In genomic region chr4:18735740-18736288, GRCh38 we compare ENCODE assay signal across 16 cellular contexts.
DNase-seq lines count a peak whose midpoint lies in the region; ATAC-seq and TF ChIP-seq lines count a peak whose summit lies in the region.
"Had no signal": no experiment of that assay in that cellular context is flagged by ENCODE, and none has a peak within 500 bp of the region (broad histone marks: within the 10 kb centered on the region; RNA-seq: fewer than 3 reads in every experiment).

No MANE protein-coding gene starts in this region.

- H4K20me1 ChIP-seq in smooth muscle cell (ENCODE audit: low read depth) = no peaks in the 10 kb centered on the region

- H3F3A ChIP-seq in smooth muscle cell (ENCODE audit: low read depth) = no peaks in the 10 kb centered on the region

- intact Hi-C loops in Right ventricle myocardium inferior (cut with DNase I) = no loop called here
- intact Hi-C loops in cardiac septum (cut with DNase I) = no loop called here
- intact Hi-C loops in heart right ventricle (cut with DNase I) = loop anchor here in 1 of 10 donors (2.0 kb wide), 1 partner anchor 197 kb away; no protein-coding TSS in a partner anchor
- intact Hi-C loops in right cardiac atrium (cut with DNase I) = no loop called here
- intact Hi-C loops in left ventricle myocardium superior (cut with micrococcal nuclease) = no loop called here

- no peak for TF ChIP-seq CTCF in heart right ventricle (IDR thresholded peaks at IDR 0.05)
- TF ChIP-seq CTCF in smooth muscle cell (IDR thresholded peaks at IDR 0.05; ENCODE audit: borderline replicate concordance, insufficient read depth, poor library complexity, severe bottlenecking) = no peak

- peak overlapping the region in 7 of 10 donors; percentile 31 to 70 (median 65) for H3K27ac ChIP-seq in heart right ventricle
- no peak overlapping the region for H3K27ac ChIP-seq in right cardiac atrium (ENCODE audit: low read length)
- no peak overlapping the region for H3K27ac ChIP-seq in smooth muscle cell (ENCODE audit: low read depth)

- H3K79me2 ChIP-seq in smooth muscle cell (ENCODE audit: low read depth) = no peaks in the 10 kb centered on the region

- DNase-seq in Right ventricle myocardium inferior (ENCODE audit: missing footprints) (no peak), cardiac septum (ENCODE audit: low spot score) (no peak), heart right ventricle (no peak), right cardiac atrium (no peak), left ventricle myocardium superior (no peak), smooth muscle cell (lab: John Stamatoyannopoulos, UW; ENCODE audit: unreplicated experiment) (no peak)
- DNase-seq: C1 segment of cervical spinal cord; Calu3; CD4-positive, alpha-beta memory T cell; COR-L47; DMS53; DMS79 treated with DMSO at 0.1 percent for 48 hours; GF-D8; GOT3; HFFc6 had no signal

- H3K9me3 ChIP-seq in heart right ventricle = peaks cover 0 to 4% (median 0%) of the 10 kb centered on the region in 11 donors
- H3K9me3 ChIP-seq in right cardiac atrium (ENCODE audit: control insufficient read depth, low read length) = no peaks in the 10 kb centered on the region
- no peaks in the 10 kb centered on the region for H3K9me3 ChIP-seq in smooth muscle cell (replicated peaks; ENCODE audit: low read depth)
- H3K9me3 ChIP-seq: HAP-1 had no signal

- no peaks in the 10 kb centered on the region for H3K27me3 ChIP-seq in heart right ventricle
- no peaks in the 10 kb centered on the region for H3K27me3 ChIP-seq in right cardiac atrium (ENCODE audit: control insufficient read depth, insufficient read depth)
- H3K27me3 ChIP-seq in smooth muscle cell (ENCODE audit: low read depth) = no peaks in the 10 kb centered on the region

- H3K4me1 ChIP-seq in heart right ventricle (peaks cover 0 to 27% (median 12%) of the 10 kb centered on the region in 9 donors), right cardiac atrium (ENCODE audit: control insufficient read depth, insufficient read depth, low read length) (no peaks in the 10 kb centered on the region), smooth muscle cell (ENCODE audit: low read depth) (no peaks in the 10 kb centered on the region)
- H3K4me1 ChIP-seq: HAP-1 had no signal

- WGBS in heart right ventricle, 2 donors = 37 to 61% methylated on average over 3 of the region's 3 CpGs
- 37% methylated on average over 3 of the region's 3 CpGs for WGBS in right cardiac atrium
- 91% methylated on average over 3 of the region's 3 CpGs for WGBS in smooth muscle cell (ENCODE audit: low lambda C conversion rate)

- no peak overlapping the region for H3K4me2 ChIP-seq in smooth muscle cell

- H3K36me3 ChIP-seq in heart right ventricle (no peaks in the 10 kb centered on the region), smooth muscle cell (ENCODE audit: low read depth) (no peaks in the 10 kb centered on the region)
- H3K36me3 ChIP-seq: HAP-1 had no signal

- H3K4me3 ChIP-seq in heart right ventricle (no peak overlapping the region), right cardiac atrium (ENCODE audit: low read length) (no peak overlapping the region), smooth muscle cell (no peak overlapping the region)
- H3K4me3 ChIP-seq: HAP-1 had no signal

- ATAC-seq in Right ventricle myocardium inferior (peak; percentile 18), heart right ventricle (peak in 5 of 8 donors; percentile 69 to 75 (median 70)), right cardiac atrium (no peak), left ventricle myocardium superior (peak; percentile 67)

- H2AFZ ChIP-seq in smooth muscle cell (ENCODE audit: low read depth) = no peak overlapping the region

- no peak overlapping the region for H3K9ac ChIP-seq in smooth muscle cell (ENCODE audit: low read depth)

Comparison
In these comparisons a context has a peak if more than half of its experiments do, and no peak if none do; other contexts are left out.
1. ATAC-seq: peak in Right ventricle myocardium inferior (single experiment), heart right ventricle (5 of 8) and left ventricle myocardium superior (single experiment); none in right cardiac atrium (0 of 2).
2. H3K27ac ChIP-seq: peak in heart right ventricle (7 of 10); none in right cardiac atrium (single experiment) and smooth muscle cell (single experiment).